In the genomic region with DNA sequence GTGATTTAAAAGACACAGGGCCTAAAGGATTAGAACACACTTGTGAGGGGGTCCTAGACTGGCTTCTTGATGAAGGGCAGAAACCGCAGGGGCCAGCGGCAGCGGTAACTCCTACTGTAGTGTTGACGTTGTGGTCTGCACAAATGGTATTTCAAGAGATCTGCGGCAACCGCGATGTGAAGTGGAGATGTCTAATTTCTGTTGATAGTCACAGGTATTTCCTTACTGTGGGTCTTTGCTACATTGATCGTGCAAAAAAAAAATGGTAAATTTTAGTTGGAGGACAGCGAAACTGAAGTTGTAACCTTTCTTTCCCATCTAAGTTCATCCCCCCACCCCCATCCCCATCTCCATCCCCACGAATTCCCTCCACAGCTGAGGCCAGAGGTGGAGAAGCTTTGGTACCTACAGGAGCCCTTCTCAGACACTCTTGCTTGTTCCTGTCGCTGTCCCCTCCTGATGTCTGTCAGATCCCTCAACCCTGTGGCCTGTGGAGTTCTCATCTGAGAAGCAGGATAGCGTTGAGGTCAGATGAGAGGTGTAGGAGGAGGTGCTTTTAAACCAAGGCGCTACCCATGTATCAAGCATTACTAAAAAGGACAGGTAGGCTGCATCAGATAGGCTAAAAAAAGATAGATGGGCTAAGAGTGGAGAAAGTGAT, we compare ENCODE assay signal across 7 cellular contexts. TPM values are rescaled to one million over a fixed set of nuclear protein-coding genes. Genes with fewer than 3 reads are reported as not detected.
DNase-seq lines count a peak whose midpoint lies in the region; ATAC-seq and TF ChIP-seq lines count a peak whose summit lies in the region.

No MANE protein-coding gene starts in this region.

- intact Hi-C loops in activated B cell treated with CpG ODN at 0.5 μM for 24 hours (cut with micrococcal nuclease): loop anchor here (1.0 to 5.0 kb wide), 5 partner anchors 144 to 1424 kb away; a partner anchor contains a TSS

- H3K36me3 Mint-ChIP-seq in activated B cell treated with CpG ODN at 0.5 μM for 24 hours (ENCODE audit: low read depth): peaks cover 10% of the 10 kb centered on the region

- POLR2A ChIA-PET in activated B cell treated with CpG ODN at 0.5 μM for 24 hours (lab: Charles Lee): interaction anchor here (0.6 kb wide), 2 partner anchors 15 to 372 kb away, joined by 4 read pairs; no protein-coding TSS in a partner anchor

- TF ChIP-seq CTCF in activated B cell treated with CpG ODN at 0.5 μM for 24 hours (IDR thresholded peaks at IDR 0.05) (no peak), epithelial cell of esophagus (IDR thresholded peaks at IDR 0.05; ENCODE audit: insufficient read depth, low read depth, low read length, missing control alignments) (no peak)

- H3K27me3 Mint-ChIP-seq in activated B cell treated with CpG ODN at 0.5 μM for 24 hours: no peaks in the 10 kb centered on the region

- peaks cover 13% of the 10 kb centered on the region for H3K4me1 ChIP-seq in mucosa of stomach (ENCODE audit: control insufficient read depth, insufficient read depth, low read length)

- DNase-seq in EH (ENCODE audit: low read depth) (peak; percentile 30), activated B cell treated with CpG ODN at 0.5 μM for 24 hours (peak; percentile 26), epithelial cell of esophagus (ENCODE audit: low read depth) (peak; percentile 29)

- H3K27ac Mint-ChIP-seq in activated B cell treated with CpG ODN at 0.5 μM for 24 hours: peak overlapping the region; percentile 90

- peak overlapping the region; percentile 96 for H3K4me3 Mint-ChIP-seq in activated B cell treated with CpG ODN at 0.5 μM for 24 hours

- H3K4me1 Mint-ChIP-seq in activated B cell treated with CpG ODN at 0.5 μM for 24 hours: peaks cover 32% of the 10 kb centered on the region

- H3K36me3 ChIP-seq in KOPT-K1 (ENCODE audit: insufficient read depth, low read length) (peaks cover 6% of the 10 kb centered on the region), mucosa of stomach (ENCODE audit: control insufficient read depth, insufficient read depth, low read length) (no peaks in the 10 kb centered on the region)

- H3K9ac ChIP-seq in mucosa of stomach (ENCODE audit: low read length): peak overlapping the region; percentile 87

- no peaks in the 10 kb centered on the region for H3K27me3 ChIP-seq in mucosa of stomach (ENCODE audit: control insufficient read depth, insufficient read depth, low read length)

- CTCF ChIA-PET in activated B cell treated with CpG ODN at 0.5 μM for 24 hours (lab: Charles Lee): no interaction called here

- ATAC-seq in GM21515 (IDR thresholded peaks at IDR 0.05; ENCODE audit: unreplicated experiment) (peak; percentile 32), activated B cell treated with CpG ODN at 0.5 μM for 24 hours (ENCODE audit: low read depth) (no peak), GM18498 (IDR thresholded peaks at IDR 0.05; ENCODE audit: unreplicated experiment) (no peak)

- H3K9me3 Mint-ChIP-seq in activated B cell treated with CpG ODN at 0.5 μM for 24 hours: no peaks in the 10 kb centered on the region

- H3K4me3 ChIP-seq in epithelial cell of esophagus (ENCODE audit: low read length) (peak overlapping the region; percentile 86), mucosa of stomach (ENCODE audit: low read length) (peak overlapping the region; percentile 82)

- H3K9me3 ChIP-seq in KOPT-K1 (ENCODE audit: insufficient read depth, low read length, poor library complexity, severe bottlenecking) (no peaks in the 10 kb centered on the region), mucosa of stomach (ENCODE audit: control insufficient read depth, low read length) (no peaks in the 10 kb centered on the region)

- peak overlapping the region; percentile 87 for H3K27ac ChIP-seq in KOPT-K1 (ENCODE audit: low read depth, low read length, poor library complexity, severe bottlenecking)

RNA-seq across cellular contexts. Expression of a gene that starts 0.6 kb away (rescaled TPM):
- 17.8 and 19.2 TPM in 2 replicates for total RNA-seq in activated B cell treated with CpG ODN at 0.5 μM for 24 hours
